Comparison of ENCODE assay signal across 2 cellular contexts in the genomic region with DNA sequence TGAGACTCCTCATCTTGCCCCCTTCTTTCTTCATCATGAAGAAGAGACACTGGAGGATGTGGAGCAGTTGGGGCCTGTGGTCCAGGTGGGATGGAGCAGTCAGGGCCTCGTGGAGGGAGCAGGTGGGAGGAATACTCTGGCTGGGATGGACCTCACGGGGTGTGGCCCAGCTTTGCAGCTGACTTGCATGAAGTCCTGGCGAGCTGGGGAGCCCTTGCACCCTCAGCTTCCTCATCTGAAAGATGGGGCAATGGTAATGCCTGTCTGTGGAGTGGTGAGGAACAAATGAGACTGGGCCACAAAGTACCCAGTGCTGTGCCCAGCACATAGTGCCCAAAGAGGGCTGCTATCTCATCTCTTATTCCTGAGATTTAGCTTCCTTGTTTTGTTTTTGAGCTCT.
TF ChIP-seq lines count a peak whose summit lies in the region.

No MANE protein-coding gene starts in this region.

TF ChIP-seq in SK-N-SH, 30 proteins besides CTCF, POLR2A, EP300 and RAD21:
- TF ChIP-seq, protein P1, sequence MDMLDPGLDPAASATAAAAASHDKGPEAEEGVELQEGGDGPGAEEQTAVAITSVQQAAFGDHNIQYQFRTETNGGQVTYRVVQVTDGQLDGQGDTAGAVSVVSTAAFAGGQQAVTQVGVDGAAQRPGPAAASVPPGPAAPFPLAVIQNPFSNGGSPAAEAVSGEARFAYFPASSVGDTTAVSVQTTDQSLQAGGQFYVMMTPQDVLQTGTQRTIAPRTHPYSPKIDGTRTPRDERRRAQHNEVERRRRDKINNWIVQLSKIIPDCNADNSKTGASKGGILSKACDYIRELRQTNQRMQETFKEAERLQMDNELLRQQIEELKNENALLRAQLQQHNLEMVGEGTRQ (IDR thresholded peaks at IDR 0.05; ENCODE audit: borderline replicate concordance, low read depth, low read length): no peak
- TF ChIP-seq TEAD4 (IDR thresholded peaks at IDR 0.05; ENCODE audit: borderline replicate concordance, insufficient read depth): no peak

TF ChIP-seq in SK-N-SH treated with all-trans-retinoic acid at 6 μM for 48 hours, 23 proteins besides CTCF, POLR2A, EP300 and RAD21 (continued from another document):
- TF ChIP-seq ESRRG (CRISPR knock-in tag; IDR thresholded peaks at IDR 0.05) (no peak), ZNF565 (CRISPR knock-in tag; conservative IDR thresholded peaks at IDR 0.05; ENCODE audit: low read depth) (no peak), RARB (CRISPR knock-in tag; IDR thresholded peaks at IDR 0.05) (no peak), TOX (CRISPR knock-in tag; IDR thresholded peaks at IDR 0.05; ENCODE audit: borderline replicate concordance) (no peak), TCF4 (CRISPR knock-in tag; IDR thresholded peaks at IDR 0.05; ENCODE audit: borderline replicate concordance) (no peak), SNAI2 (CRISPR knock-in tag; IDR thresholded peaks at IDR 0.05) (no peak), CSDC2 (CRISPR knock-in tag; IDR thresholded peaks at IDR 0.05) (no peak), ZNF70 (CRISPR knock-in tag; IDR thresholded peaks at IDR 0.05) (no peak), ZNF8 (CRISPR knock-in tag; IDR thresholded peaks at IDR 0.05) (no peak)
- TF ChIP-seq, protein P2, sequence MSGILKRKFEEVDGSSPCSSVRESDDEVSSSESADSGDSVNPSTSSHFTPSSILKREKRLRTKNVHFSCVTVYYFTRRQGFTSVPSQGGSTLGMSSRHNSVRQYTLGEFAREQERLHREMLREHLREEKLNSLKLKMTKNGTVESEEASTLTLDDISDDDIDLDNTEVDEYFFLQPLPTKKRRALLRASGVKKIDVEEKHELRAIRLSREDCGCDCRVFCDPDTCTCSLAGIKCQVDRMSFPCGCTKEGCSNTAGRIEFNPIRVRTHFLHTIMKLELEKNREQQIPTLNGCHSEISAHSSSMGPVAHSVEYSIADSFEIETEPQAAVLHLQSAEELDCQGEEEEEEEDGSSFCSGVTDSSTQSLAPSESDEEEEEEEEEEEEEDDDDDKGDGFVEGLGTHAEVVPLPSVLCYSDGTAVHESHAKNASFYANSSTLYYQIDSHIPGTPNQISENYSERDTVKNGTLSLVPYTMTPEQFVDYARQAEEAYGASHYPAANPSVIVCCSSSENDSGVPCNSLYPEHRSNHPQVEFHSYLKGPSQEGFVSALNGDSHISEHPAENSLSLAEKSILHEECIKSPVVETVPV (CRISPR knock-in tag; IDR thresholded peaks at IDR 0.05): no peak
- TF ChIP-seq, protein P3, sequence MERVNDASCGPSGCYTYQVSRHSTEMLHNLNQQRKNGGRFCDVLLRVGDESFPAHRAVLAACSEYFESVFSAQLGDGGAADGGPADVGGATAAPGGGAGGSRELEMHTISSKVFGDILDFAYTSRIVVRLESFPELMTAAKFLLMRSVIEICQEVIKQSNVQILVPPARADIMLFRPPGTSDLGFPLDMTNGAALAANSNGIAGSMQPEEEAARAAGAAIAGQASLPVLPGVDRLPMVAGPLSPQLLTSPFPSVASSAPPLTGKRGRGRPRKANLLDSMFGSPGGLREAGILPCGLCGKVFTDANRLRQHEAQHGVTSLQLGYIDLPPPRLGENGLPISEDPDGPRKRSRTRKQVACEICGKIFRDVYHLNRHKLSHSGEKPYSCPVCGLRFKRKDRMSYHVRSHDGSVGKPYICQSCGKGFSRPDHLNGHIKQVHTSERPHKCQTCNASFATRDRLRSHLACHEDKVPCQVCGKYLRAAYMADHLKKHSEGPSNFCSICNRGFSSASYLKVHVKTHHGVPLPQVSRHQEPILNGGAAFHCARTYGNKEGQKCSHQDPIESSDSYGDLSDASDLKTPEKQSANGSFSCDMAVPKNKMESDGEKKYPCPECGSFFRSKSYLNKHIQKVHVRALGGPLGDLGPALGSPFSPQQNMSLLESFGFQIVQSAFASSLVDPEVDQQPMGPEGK (CRISPR knock-in tag; IDR thresholded peaks at IDR 0.05; ENCODE audit: borderline replicate concordance): no peak
